In genomic region chr5:161851691-161852299, GRCh38 we compare ENCODE assay signal across 1 cellular context.
TF ChIP-seq lines count a peak whose summit lies in the region.

No MANE protein-coding gene starts in this region.

TF ChIP-seq in H1, 55 proteins besides CTCF, POLR2A, EP300 and RAD21:
- TF ChIP-seq SP1 (IDR thresholded peaks at IDR 0.05; ENCODE audit: low read depth, low read length) (no peak), CHD7 (IDR thresholded peaks at IDR 0.05; ENCODE audit: insufficient replicate concordance, low read length) (peak; percentile 18)
